ENCODE assay signal across 14 cellular contexts in the genomic region with DNA sequence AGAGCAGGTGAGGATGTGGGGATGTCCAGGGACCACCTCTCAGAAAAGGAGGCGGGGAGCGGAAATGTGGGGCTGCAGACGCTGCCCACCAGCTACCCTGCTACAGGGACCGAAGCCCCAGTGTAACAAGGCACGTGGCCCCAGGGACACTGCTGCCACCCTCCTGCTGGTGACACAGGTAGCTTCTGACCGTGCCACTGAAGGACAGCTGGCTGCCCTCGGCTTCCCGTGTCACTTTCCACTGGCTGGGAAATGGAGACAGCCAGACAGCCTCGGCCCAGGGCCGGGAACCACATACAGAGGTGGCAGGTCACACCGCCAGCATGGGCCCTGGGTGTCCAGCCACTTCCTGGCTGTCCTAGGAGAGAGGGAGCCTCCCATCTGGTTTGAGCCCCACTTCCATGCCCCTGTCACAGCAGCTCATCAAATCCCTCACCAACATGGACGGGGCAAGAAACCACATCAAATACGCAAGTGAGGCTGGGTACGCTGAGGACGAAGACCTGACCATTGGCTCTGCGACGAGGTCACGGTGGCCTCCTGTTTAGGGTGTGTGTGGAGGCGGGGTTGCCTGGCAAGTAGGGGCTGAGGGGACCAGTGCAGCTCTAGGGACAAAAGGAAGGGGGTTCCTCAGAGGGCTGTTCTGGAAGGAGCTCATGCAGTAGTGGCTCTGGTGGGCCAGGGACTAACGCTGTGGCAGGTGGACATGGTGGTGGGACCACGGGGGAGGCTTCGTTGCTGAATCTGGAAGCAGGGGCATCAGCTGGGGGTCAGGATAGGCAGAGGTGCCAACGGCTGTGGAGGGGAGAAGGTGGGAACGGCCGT.
"Had no signal": no experiment of that assay in that cellular context is flagged by ENCODE, and none has a peak within 500 bp of the region (broad histone marks: within the 10 kb centered on the region; RNA-seq: fewer than 3 reads in every experiment).

No MANE protein-coding gene starts in this region.

- H3K9me3 Mint-ChIP-seq: activated CD4-positive, alpha-beta memory T cell treated with anti-CD3 and anti-CD28 coated beads, Interleukin-2, amount 10 ng/mL, durations not matched to agents 7 days and 5 days; activated naive CD4-positive, alpha-beta T cell treated with anti-CD3 and anti-CD28 coated beads, Interleukin-2, amount 10 ng/mL, durations not matched to agents 7 days and 5 days; activated T-helper 17 cell treated with anti-CD3 and anti-CD28 coated beads, Interleukin-2, amount 50 U/mL, for 72 hours; nephron progenitor cell had no signal

- H3K4me2 ChIP-seq: SK-N-SH had no signal

- H3K36me3 ChIP-seq: ovary had no signal

- DNase-seq: activated CD4-positive, alpha-beta memory T cell treated with anti-CD3 and anti-CD28 coated beads, Interleukin-2, amount 10 ng/mL, durations not matched to agents 7 days and 5 days; activated CD4-positive, alpha-beta T cell treated with anti-CD3 and anti-CD28 coated beads for 36 hours; activated CD8-positive, alpha-beta memory T cell treated with anti-CD3 and anti-CD28 coated beads, Interleukin-2, amount 50 U/mL, for 4 hours; activated naive CD4-positive, alpha-beta T cell treated with anti-CD3 and anti-CD28 coated beads, Interleukin-2, amount 10 ng/mL, durations not matched to agents 7 days and 5 days; islet precursor cell; nephron progenitor cell; ovary; SK-N-SH; stimulated activated CD4-positive, alpha-beta T cell treated with anti-CD3 and anti-CD28 coated beads, Interleukin-4, amount 100 ng/mL, for 1 hour; stimulated activated naive CD4-positive, alpha-beta T cell treated with Interleukin-2 at 50 U/mL for 16 hours; T-helper 1 cell; upper lobe of left lung had no signal

- H3K27me3 Mint-ChIP-seq: activated CD4-positive, alpha-beta memory T cell treated with anti-CD3 and anti-CD28 coated beads, Interleukin-2, amount 10 ng/mL, durations not matched to agents 7 days and 5 days; activated CD4-positive, alpha-beta T cell treated with anti-CD3 and anti-CD28 coated beads for 36 hours; activated naive CD4-positive, alpha-beta T cell treated with anti-CD3 and anti-CD28 coated beads, Interleukin-2, amount 10 ng/mL, durations not matched to agents 7 days and 5 days; activated T-helper 17 cell treated with anti-CD3 and anti-CD28 coated beads, Interleukin-2, amount 50 U/mL, for 72 hours had no signal

- H3K4me3 ChIP-seq: left lung, ovary, upper lobe of left lung had no signal

- H3K9ac ChIP-seq: SK-N-SH had no signal

- ATAC-seq: activated CD4-positive, alpha-beta T cell treated with anti-CD3 and anti-CD28 coated beads for 36 hours; activated T-helper 17 cell treated with anti-CD3 and anti-CD28 coated beads, Interleukin-2, amount 50 U/mL, for 72 hours; left lung had no signal

- H3K4me3 Mint-ChIP-seq: activated CD4-positive, alpha-beta memory T cell treated with anti-CD3 and anti-CD28 coated beads, Interleukin-2, amount 10 ng/mL, durations not matched to agents 7 days and 5 days; activated CD4-positive, alpha-beta T cell treated with anti-CD3 and anti-CD28 coated beads for 36 hours; activated naive CD4-positive, alpha-beta T cell treated with anti-CD3 and anti-CD28 coated beads, Interleukin-2, amount 10 ng/mL, durations not matched to agents 7 days and 5 days; activated T-helper 17 cell treated with anti-CD3 and anti-CD28 coated beads, Interleukin-2, amount 50 U/mL, for 72 hours; nephron progenitor cell had no signal

- H3K27ac ChIP-seq: left lung, ovary, upper lobe of left lung had no signal

- H3K27me3 ChIP-seq: left lung, ovary, upper lobe of left lung had no signal

- H3K9me3 ChIP-seq: left lung, ovary, SK-N-SH, upper lobe of left lung had no signal

- H3K4me1 Mint-ChIP-seq: activated T-helper 17 cell treated with anti-CD3 and anti-CD28 coated beads, Interleukin-2, amount 50 U/mL, for 72 hours had no signal

- H3K27ac Mint-ChIP-seq: activated CD4-positive, alpha-beta memory T cell treated with anti-CD3 and anti-CD28 coated beads, Interleukin-2, amount 10 ng/mL, durations not matched to agents 7 days and 5 days; activated CD4-positive, alpha-beta T cell treated with anti-CD3 and anti-CD28 coated beads for 36 hours; activated naive CD4-positive, alpha-beta T cell treated with anti-CD3 and anti-CD28 coated beads, Interleukin-2, amount 10 ng/mL, durations not matched to agents 7 days and 5 days; activated T-helper 17 cell treated with anti-CD3 and anti-CD28 coated beads, Interleukin-2, amount 50 U/mL, for 72 hours had no signal
